ENCODE assay signal across 1 cellular context in genomic region chr14:69839017-69839416, GRCh38.
TF ChIP-seq lines count a peak whose summit lies in the region.

No MANE protein-coding gene starts in this region.

TF ChIP-seq in HCT116, 20 proteins besides CTCF, POLR2A, EP300 and RAD21 (continued from another document):
- no peak for TF ChIP-seq REST (IDR thresholded peaks at IDR 0.05; ENCODE audit: low read depth)
- TF ChIP-seq SIN3A (IDR thresholded peaks at IDR 0.05; ENCODE audit: low read depth), result no peak
- TF ChIP-seq POLR2AphosphoS5 (IDR thresholded peaks at IDR 0.05; ENCODE audit: low read depth, low read length), result no peak
- TF ChIP-seq ZFX (IDR thresholded peaks at IDR 0.05), result no peak
- no peak for TF ChIP-seq CEBPB (IDR thresholded peaks at IDR 0.05; ENCODE audit: low read depth)
- no peak for TF ChIP-seq ZBTB33 (IDR thresholded peaks at IDR 0.05; ENCODE audit: extremely low read depth, insufficient replicate concordance, low read length)
- TF ChIP-seq ELF1 (IDR thresholded peaks at IDR 0.05; ENCODE audit: borderline replicate concordance, low read depth), result no peak
- TF ChIP-seq ATF3 (IDR thresholded peaks at IDR 0.05), result no peak
- no peak for TF ChIP-seq SRF (IDR thresholded peaks at IDR 0.05; ENCODE audit: low read depth)
- TF ChIP-seq EZH2phosphoT487 (IDR thresholded peaks at IDR 0.05; ENCODE audit: borderline replicate concordance), result no peak
- TF ChIP-seq CBX3 (IDR thresholded peaks at IDR 0.05; ENCODE audit: low read depth), result no peak
